In genomic region chr7:128343554-128344430, GRCh38 we compare ENCODE assay signal across 8 cellular contexts. TPM values are rescaled to one million over a fixed set of nuclear protein-coding genes. Genes with fewer than 3 reads are reported as not detected.
DNase-seq lines count a peak whose midpoint lies in the region; ATAC-seq and TF ChIP-seq lines count a peak whose summit lies in the region.

RBM28 (minus strand) TSS chr7:128343908; CDS start chr7:128343793, 115 bp downstream.

- ATAC-seq in GM18508 (IDR thresholded peaks at IDR 0.05; ENCODE audit: insufficient read depth, unreplicated experiment) = peak; percentile 67
- ATAC-seq in HG02970 (IDR thresholded peaks at IDR 0.05; ENCODE audit: low FRiP score, unreplicated experiment) = peak; percentile 90

- DNase-seq in NCI-H2029 (lab: John Stamatoyannopoulos, UW) (peak; percentile 83), T-helper 9 cell (peak; percentile 75), astrocyte of the cerebellum (ENCODE audit: low read depth) (peak; percentile 83), hepatocyte (ENCODE audit: low spot score) (peak; percentile 95), retina (peak; percentile 97), cortex of kidney (lab: John Stamatoyannopoulos, UW) (no peak)

- H3K4me1 ChIP-seq in hepatocyte (ENCODE audit: insufficient read depth) = peaks cover 15% of the 10 kb centered on the region

- no peaks in the 10 kb centered on the region for H3K9me2 ChIP-seq in hepatocyte (replicated peaks; ENCODE audit: insufficient read depth)

- H2AFZ ChIP-seq in hepatocyte = peak within 1 kb of the TSS; percentile 88

- 15% methylated on average over 49 of the region's 49 CpGs for WGBS in hepatocyte (ENCODE audit: low lambda C conversion rate, missing lambda C conversion rate)

- H3K4me2 ChIP-seq in hepatocyte = peak within 1 kb of the TSS; percentile 94

- H4K20me1 ChIP-seq in hepatocyte (ENCODE audit: insufficient read depth, poor library complexity, severe bottlenecking) = peaks cover 6% of the 10 kb centered on the region

- TF ChIP-seq CTCF in astrocyte of the cerebellum (IDR thresholded peaks at IDR 0.05; ENCODE audit: low read depth, low read length, missing control alignments) = no peak
- TF ChIP-seq CTCF in hepatocyte (IDR thresholded peaks at IDR 0.05; ENCODE audit: poor library complexity) = no peak

- H3K4me3 ChIP-seq in astrocyte of the cerebellum (ENCODE audit: low read depth, low read length) = peak within 1 kb of the TSS; percentile 77
- H3K4me3 ChIP-seq in hepatocyte = peak within 1 kb of the TSS; percentile 80

- H3K27me3 ChIP-seq in hepatocyte = no peaks in the 10 kb centered on the region

- H3K27ac ChIP-seq in hepatocyte = peak within 1 kb of the TSS; percentile 92

- peaks cover 36% of the 10 kb centered on the region for H3K79me2 ChIP-seq in hepatocyte

- H3K9me3 ChIP-seq in hepatocyte (ENCODE audit: low read depth) = no peaks in the 10 kb centered on the region

- no peaks in the 10 kb centered on the region for H3K36me3 ChIP-seq in hepatocyte (replicated peaks; ENCODE audit: insufficient read depth, low read depth)

- in situ Hi-C loops in astrocyte of the cerebellum (cut with HindIII; ENCODE audit: low sequenced_read_pairs) = no loop called here

RNA-seq across cellular contexts. Expression of gene RBM28, which starts in this region (rescaled TPM):
- 19.3 and 25.7 TPM in 2 replicates for total RNA-seq in hepatocyte
- polyA plus RNA-seq in hepatocyte = 26.4 and 32.2 TPM in 2 replicates
